In the genomic region with DNA sequence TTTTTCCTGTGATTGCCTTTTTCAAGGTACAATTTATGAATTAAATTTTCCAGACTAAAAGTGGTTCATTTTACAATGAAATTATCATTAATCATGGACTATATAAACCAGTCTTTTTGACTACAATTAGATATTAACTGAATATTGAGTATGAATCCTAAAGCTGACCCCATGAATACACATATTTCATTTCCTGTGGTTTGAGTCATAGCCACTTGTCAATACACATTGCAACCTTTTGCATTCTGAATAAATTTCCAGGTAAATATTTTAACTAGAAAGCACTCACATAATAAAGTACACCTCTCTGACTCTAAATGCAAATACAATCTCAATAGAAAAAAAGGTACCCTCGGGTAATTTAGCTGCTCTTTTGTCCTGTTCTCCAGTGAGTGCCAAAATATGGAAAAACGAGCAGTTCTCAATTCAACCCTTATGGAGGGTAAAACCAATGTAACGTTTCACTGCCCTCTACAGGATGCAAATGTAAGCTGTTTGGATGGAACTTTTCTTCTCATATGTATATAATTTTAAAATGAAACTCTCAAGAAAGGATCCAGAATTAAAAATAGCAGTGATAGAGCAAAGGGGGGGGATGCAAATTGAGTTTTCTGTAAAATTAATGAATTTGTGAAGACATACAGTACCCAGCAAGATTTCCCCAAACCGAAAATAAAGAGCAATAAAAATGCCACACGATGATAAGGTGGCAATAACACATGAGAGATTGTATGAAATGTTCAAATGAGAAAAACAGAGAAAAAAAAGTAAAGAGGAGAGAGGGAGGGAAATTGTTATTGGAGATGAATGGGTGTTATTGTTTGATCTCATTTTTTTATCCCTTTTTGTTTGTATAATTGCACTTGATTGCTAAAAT, we compare ENCODE assay signal across 8 cellular contexts.
A peak's percentile ranks its signal among the peaks of the same experiment; 100 is the strongest.
DNase-seq lines count a peak whose midpoint lies in the region; ATAC-seq, FAIRE-seq and TF ChIP-seq lines count a peak whose summit lies in the region.

No MANE protein-coding gene starts in this region.

- no peak overlapping the region for H2AK5ac ChIP-seq in H1 (ENCODE audit: low read depth, low read length)

- ATAC-seq in Right ventricle myocardium superior (ENCODE audit: poor library complexity) (no peak), pancreas (peak in 3 of 4 donors; percentile 47 to 64 (median 49))
- no peak for ATAC-seq in activated T-cell treated with anti-CD3 and anti-CD28 coated beads, Interleukin-2, amount 50 U/mL, for 72 hours (replicated peaks in 1 of 2)

- H4K8ac ChIP-seq in H1 (ENCODE audit: extremely low read depth, insufficient read depth, low read length): no peak overlapping the region

- POLR2A ChIA-PET in H1 (lab: Charles Lee; ENCODE audit: partially characterized antibody): no interaction called here

- no peaks in the 10 kb centered on the region for H3K4me1 ChIP-seq in cardiac muscle cell (ENCODE audit: low read depth)
- no peaks in the 10 kb centered on the region for H3K4me1 ChIP-seq in H1 (replicated peaks in 1 of 4; ENCODE audit: control insufficient read depth in 3 of 4, insufficient read depth in 4 of 4, low read length in 3 of 4)
- H3K4me1 ChIP-seq in pancreas: no peaks in the 10 kb centered on the region

- peak; percentile 44 to 68 for DNase-seq in cardiac muscle cell (ENCODE audit: low read depth in 1 of 2, low spot score in 1 of 2)
- no peak for DNase-seq in Right ventricle myocardium superior
- peak; percentile 25 for DNase-seq in NCI-H460 (ENCODE audit: extremely low read depth, low read depth)
- DNase-seq in H1 (ENCODE audit: low read depth in 1 of 2, low spot score in 2 of 2): no peak
- no peak for DNase-seq in pancreas
- no peak for DNase-seq in activated T-cell treated with anti-CD3 and anti-CD28 coated beads, Interleukin-2, amount 50 U/mL, for 72 hours
- DNase-seq in activated naive CD4-positive, alpha-beta T cell treated with Interleukin-2 at 50 U/mL for 16 hours: no peak
- DNase-seq in epidermal melanocyte (ENCODE audit: insufficient read length, low spot score): no peak

- H2BK12ac ChIP-seq in H1 (ENCODE audit: low read depth, low read length): no peak overlapping the region

- H3K14ac ChIP-seq in H1 (ENCODE audit: insufficient read length): no peak overlapping the region

- TF ChIP-seq CTCF in cardiac muscle cell (IDR thresholded peaks at IDR 0.05; ENCODE audit: low read depth, low read length) (peak; percentile 70), H1 (IDR thresholded peaks at IDR 0.05; ENCODE audit: control extremely low read depth in 1 of 3, insufficient read depth in 1 of 3, low read depth in 1 of 3, low read length in 3 of 3) (peak in 2 of 3 experiments; percentile 31 to 54; a peak in 2 of 4 replicates), pancreas (IDR thresholded peaks at IDR 0.05) (peak in 2 of 4 donors; percentile 20 to 34)

- H2BK20ac ChIP-seq in H1 (ENCODE audit: low read length): no peak overlapping the region

- H3K27me3 ChIP-seq in cardiac muscle cell (no peaks in the 10 kb centered on the region), H1 (replicated peaks in 1 of 4; ENCODE audit: control insufficient read depth in 3 of 4, extremely low read depth in 1 of 4, insufficient read depth in 3 of 4, low read length in 3 of 4) (no peaks in the 10 kb centered on the region), pancreas (no peaks in the 10 kb centered on the region)

- no peak overlapping the region for H3K56ac ChIP-seq in H1 (replicated peaks; ENCODE audit: insufficient read length, low read depth, low read length)

- no peak overlapping the region for H3K27ac Mint-ChIP-seq in activated T-cell treated with anti-CD3 and anti-CD28 coated beads, Interleukin-2, amount 50 U/mL, for 72 hours

- H3K4me3 ChIP-seq in cardiac muscle cell (no peak overlapping the region), H1 (ENCODE audit: extremely low read depth in 1 of 4, insufficient read depth in 2 of 4, low read depth in 3 of 4, low read length in 4 of 4) (no peak overlapping the region), pancreas (no peak overlapping the region)

- H2AFZ ChIP-seq in H1 (ENCODE audit: low read length): no peak overlapping the region

- no peak overlapping the region for H4K5ac ChIP-seq in H1 (ENCODE audit: insufficient read length, low read depth, low read length)

- no peak overlapping the region for H2BK15ac ChIP-seq in H1 (ENCODE audit: low read length)

- CTCF ChIA-PET in H1 (lab: Charles Lee; ENCODE audit: partially characterized antibody): interaction anchor here (0.7 to 3.7 kb wide), 17 partner anchors 8 to 1295 kb away, joined by 3 to 15 read pairs (median 3); no protein-coding TSS in a partner anchor

- intact Hi-C loops in Right ventricle myocardium superior (cut with DNase I): no loop called here
- intact Hi-C loops in pancreas (cut with DNase I): no loop called here

- no peak overlapping the region for H2BK5ac ChIP-seq in H1 (ENCODE audit: low read depth, low read length)

- TF ChIP-seq EP300 in H1 (IDR thresholded peaks at IDR 0.05; ENCODE audit: borderline replicate concordance in 1 of 2, low read depth in 2 of 2, low read length in 2 of 2): no peak

- H2BK120ac ChIP-seq in H1 (replicated peaks; ENCODE audit: low read depth, low read length): no peak overlapping the region

- H3K9me3 ChIP-seq in cardiac muscle cell (ENCODE audit: low read depth) (no peaks in the 10 kb centered on the region), H1 (ENCODE audit: insufficient read depth in 2 of 2, low read depth in 1 of 2, low read length in 1 of 2) (no peaks in the 10 kb centered on the region), pancreas (no peaks in the 10 kb centered on the region)

- no peaks in the 10 kb centered on the region for H3K79me2 ChIP-seq in H1 (ENCODE audit: control insufficient read depth in 1 of 2, insufficient read depth in 2 of 2, low read length in 2 of 2)

- no peaks in the 10 kb centered on the region for H4K20me1 ChIP-seq in H1 (replicated peaks in 1 of 2; ENCODE audit: control insufficient read depth in 1 of 2, insufficient read depth in 2 of 2, low read length in 2 of 2)

- H3K4me1 Mint-ChIP-seq in activated T-cell treated with anti-CD3 and anti-CD28 coated beads, Interleukin-2, amount 50 U/mL, for 72 hours (ENCODE audit: low read depth): no peaks in the 10 kb centered on the region

- H3K27ac ChIP-seq in cardiac muscle cell: no peak overlapping the region
- H3K27ac ChIP-seq in H1 (ENCODE audit: low read depth, low read length): no peak overlapping the region
- no peak overlapping the region for H3K27ac ChIP-seq in pancreas

- H3K36me3 ChIP-seq in cardiac muscle cell (no peaks in the 10 kb centered on the region), H1 (ENCODE audit: control insufficient read depth in 2 of 4, insufficient read depth in 4 of 4, low read length in 3 of 4) (no peaks in the 10 kb centered on the region), pancreas (no peaks in the 10 kb centered on the region)

- H3K23ac ChIP-seq in H1 (ENCODE audit: insufficient read length): no peak overlapping the region

- no peak overlapping the region for H3K4me2 ChIP-seq in H1 (ENCODE audit: insufficient read depth in 1 of 2, low read depth in 2 of 2, low read length in 2 of 2)

- no peaks in the 10 kb centered on the region for H3K23me2 ChIP-seq in H1 (ENCODE audit: low read depth, low read length)

- H3K4me3 Mint-ChIP-seq in activated T-cell treated with anti-CD3 and anti-CD28 coated beads, Interleukin-2, amount 50 U/mL, for 72 hours: no peak overlapping the region

- no peak overlapping the region for H3K9ac ChIP-seq in H1 (replicated peaks in 1 of 4; ENCODE audit: extremely low read depth in 1 of 4, low read depth in 3 of 4, low read length in 3 of 4)

- no peak for TF ChIP-seq POLR2A in H1 (IDR thresholded peaks at IDR 0.05; ENCODE audit: control extremely low read depth in 1 of 2, low read depth in 2 of 2, low read length in 2 of 2)

- H4K91ac ChIP-seq in H1 (replicated peaks; ENCODE audit: insufficient read length, low read length): no peak overlapping the region

- H3K18ac ChIP-seq in H1 (ENCODE audit: extremely low read depth, low read length): no peak overlapping the region

- peaks cover 5 to 8% of the 10 kb centered on the region in 2 donors for H3K9me3 Mint-ChIP-seq in activated T-cell treated with anti-CD3 and anti-CD28 coated beads, Interleukin-2, amount 50 U/mL, for 72 hours

- no peak overlapping the region for H3K4ac ChIP-seq in H1 (replicated peaks; ENCODE audit: insufficient read length, low read depth, low read length)

- H3K79me1 ChIP-seq in H1 (ENCODE audit: low read depth, low read length): no peaks in the 10 kb centered on the region

- FAIRE-seq in H1 (lab: Jason Lieb, UNC) (no peak), pancreas (lab: Jason Lieb, UNC) (no peak)

- H3K36me3 Mint-ChIP-seq in activated T-cell treated with anti-CD3 and anti-CD28 coated beads, Interleukin-2, amount 50 U/mL, for 72 hours (ENCODE audit: insufficient read depth in 2 of 2): no peaks in the 10 kb centered on the region

- no peaks in the 10 kb centered on the region for H3K27me3 Mint-ChIP-seq in activated T-cell treated with anti-CD3 and anti-CD28 coated beads, Interleukin-2, amount 50 U/mL, for 72 hours (ENCODE audit: low read depth)

- TF ChIP-seq RAD21 in H1 (IDR thresholded peaks at IDR 0.05 in 1 of 2, conservative IDR thresholded peaks at IDR 0.05 in 1 of 2; ENCODE audit: low read depth in 2 of 2, low read length in 2 of 2): peak; percentile 76 to 80

- WGBS in H1 (ENCODE audit: extremely low coverage in 1 of 2, insufficient coverage in 1 of 2, insufficient read length in 1 of 2, insufficient replicate concordance in 2 of 2, low coverage in 1 of 2, low lambda C conversion rate in 2 of 2, missing lambda C conversion rate in 1 of 2), 2 experiments: 45% methylated on average over 5 of the region's 5 CpGs; no CpG with 5 or more reads in 1 of the 2 experiments
- 19 to 20% methylated on average over 5 of the region's 5 CpGs for WGBS in pancreas, 2 donors

TF ChIP-seq in H1, 55 proteins besides CTCF, POLR2A, EP300 and RAD21 (continues in another document):
- TF ChIP-seq CREB1 (IDR thresholded peaks at IDR 0.05): no peak
- no peak for TF ChIP-seq YY1 (IDR thresholded peaks at IDR 0.05; ENCODE audit: low read depth, low read length)
- no peak for TF ChIP-seq SAP30 (IDR thresholded peaks at IDR 0.05; ENCODE audit: insufficient read depth, insufficient replicate concordance, low read length)
- no peak for TF ChIP-seq CTBP2 (IDR thresholded peaks at IDR 0.05; ENCODE audit: borderline replicate concordance, insufficient read depth, insufficient read length, low read length)
- TF ChIP-seq, protein P1, sequence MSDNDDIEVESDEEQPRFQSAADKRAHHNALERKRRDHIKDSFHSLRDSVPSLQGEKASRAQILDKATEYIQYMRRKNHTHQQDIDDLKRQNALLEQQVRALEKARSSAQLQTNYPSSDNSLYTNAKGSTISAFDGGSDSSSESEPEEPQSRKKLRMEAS (IDR thresholded peaks at IDR 0.05): no peak
- no peak for TF ChIP-seq JUND (IDR thresholded peaks at IDR 0.05; ENCODE audit: low read length)
- no peak for TF ChIP-seq MAFK (IDR thresholded peaks at IDR 0.05; ENCODE audit: low read depth, low read length)
- no peak for TF ChIP-seq SP4 (IDR thresholded peaks at IDR 0.05; ENCODE audit: low read length)
- no peak for TF ChIP-seq SRF (IDR thresholded peaks at IDR 0.05; ENCODE audit: low read depth, low read length)
- no peak for TF ChIP-seq HDAC6 (IDR thresholded peaks at IDR 0.05; ENCODE audit: low read depth, low read length)

Comparison
In these comparisons a context has a peak if more than half of its experiments do, and no peak if none do; other contexts are left out.
1. DNase-seq: peak in cardiac muscle cell (2 of 2) and NCI-H460 (single experiment); none in Right ventricle myocardium superior (single experiment), H1 (0 of 2), pancreas (0 of 6), activated T-cell treated with anti-CD3 and anti-CD28 coated beads, Interleukin-2, amount 50 U/mL, for 72 hours (0 of 2), activated naive CD4-positive, alpha-beta T cell treated with Interleukin-2 at 50 U/mL for 16 hours (single experiment) and epidermal melanocyte (single experiment).
2. ATAC-seq: peak in pancreas (3 of 4); none in Right ventricle myocardium superior (single experiment) and activated T-cell treated with anti-CD3 and anti-CD28 coated beads, Interleukin-2, amount 50 U/mL, for 72 hours (0 of 2).